Comparison of ENCODE assay signal across 17 cellular contexts in genomic region chr3:13134166-13134878, GRCh38.
"Had no signal": no experiment of that assay in that cellular context is flagged by ENCODE, and none has a peak within 500 bp of the region (broad histone marks: within the 10 kb centered on the region; RNA-seq: fewer than 3 reads in every experiment).

No MANE protein-coding gene starts in this region.

- H3K4me3 Mint-ChIP-seq: naive B cell; T-helper 2 cell treated with Interferon-gamma antibody and Interleukin-4, amounts not matched to agents 5 μg/mL and 100 μg/mL, for 36 hours had no signal

- H3K36me3 Mint-ChIP-seq: naive B cell had no signal

- H3K79me2 ChIP-seq: parathyroid adenoma had no signal

- H3K27ac ChIP-seq: cardiac muscle cell, parathyroid adenoma, skin epidermis, upper lobe of left lung had no signal

- H3K27me3 ChIP-seq: cardiac muscle cell, upper lobe of left lung had no signal

- H3K27ac Mint-ChIP-seq: T-helper 2 cell treated with Interferon-gamma antibody and Interleukin-4, amounts not matched to agents 5 μg/mL and 100 μg/mL, for 36 hours had no signal

- H3K9ac ChIP-seq: parathyroid adenoma had no signal

- H3K4me3 ChIP-seq: cardiac muscle cell, skin epidermis, upper lobe of left lung had no signal

- H3K4me1 ChIP-seq: parathyroid adenoma, upper lobe of left lung had no signal

- DNase-seq: activated CD4-positive, alpha-beta T cell treated with anti-CD3 and anti-CD28 coated beads, Interleukin-2, amount 50 U/mL, for 1 hour; activated effector memory CD4-positive, alpha-beta T cell treated with Interleukin-2 at 50 U/mL for 16 hours; activated naive CD4-positive, alpha-beta T cell treated with anti-CD3 and anti-CD28 coated beads, Interleukin-2, amount 50 U/mL, for 16 hours; activated T-cell treated with anti-CD3 and anti-CD28 coated beads, Interleukin-2, amount 50 U/mL, for 1 hour; foreskin fibroblast; glutamatergic neuron; kidney glomerular epithelial cell; naive B cell; retina; stimulated activated CD4-positive, alpha-beta T cell treated with anti-CD3 and anti-CD28 coated beads, Interleukin-4, amount 100 ng/mL, for 24 hours; stimulated activated naive CD4-positive, alpha-beta T cell; substantia nigra had no signal

- H2AFZ ChIP-seq: parathyroid adenoma had no signal

- H3K9me3 Mint-ChIP-seq: naive B cell; T-helper 2 cell treated with Interferon-gamma antibody and Interleukin-4, amounts not matched to agents 5 μg/mL and 100 μg/mL, for 36 hours had no signal

- H3K36me3 ChIP-seq: cardiac muscle cell, upper lobe of left lung had no signal

- H3K9me3 ChIP-seq: upper lobe of left lung had no signal
